In genomic region chr22:45549739-45550138, GRCh38 we compare ENCODE assay signal across 18 cellular contexts. TPM values are rescaled to one million over a fixed set of nuclear protein-coding genes. Genes with fewer than 3 reads are reported as not detected.
DNase-seq lines count a peak whose midpoint lies in the region; TF ChIP-seq lines count a peak whose summit lies in the region.
"Had no signal": no experiment of that assay in that cellular context is flagged by ENCODE, and none has a peak within 500 bp of the region (broad histone marks: within the 10 kb centered on the region; RNA-seq: fewer than 3 reads in every experiment).

No MANE protein-coding gene starts in this region.

- WGBS in mesendoderm (ENCODE audit: extremely low coverage, insufficient coverage, low lambda C conversion rate) = no CpG with 5 or more reads among the region's 4 CpGs

- no peak overlapping the region for H3K4me3 Mint-ChIP-seq in T-helper 2 cell treated with Interferon-gamma antibody and Interleukin-4, amounts not matched to agents 5 μg/mL and 100 μg/mL, for 36 hours
- H3K4me3 Mint-ChIP-seq: activated CD4-positive, alpha-beta memory T cell treated with anti-CD3 and anti-CD28 coated beads, Interleukin-2, amount 10 ng/mL, durations not matched to agents 7 days and 5 days; CD4-positive, CD25-positive, alpha-beta regulatory T cell; stimulated activated memory B cell treated with anti-CD40 and anti-IgM and Interleukin-4, amounts not matched to agents 10 μg/mL and 1 μg/mL and 100 μg/mL, for 72 hours had no signal

- H3K79me2 ChIP-seq in mesendoderm (ENCODE audit: control insufficient read depth, insufficient read depth, low read length) = no peaks in the 10 kb centered on the region

- H3K27ac ChIP-seq in caudate nucleus (ENCODE audit: low read depth, low read length) = peak overlapping the region; percentile 1
- peak overlapping the region; percentile 13 for H3K27ac ChIP-seq in mesendoderm (ENCODE audit: low read depth, low read length)
- peak overlapping the region; percentile 87 to 94 for H3K27ac ChIP-seq in tibial artery
- H3K27ac ChIP-seq: psoas muscle had no signal

- no peaks in the 10 kb centered on the region for H3K4me1 Mint-ChIP-seq in T-helper 2 cell treated with Interferon-gamma antibody and Interleukin-4, amounts not matched to agents 5 μg/mL and 100 μg/mL, for 36 hours (ENCODE audit: low read depth)
- H3K4me1 Mint-ChIP-seq: activated CD4-positive, alpha-beta memory T cell treated with anti-CD3 and anti-CD28 coated beads, Interleukin-2, amount 10 ng/mL, durations not matched to agents 7 days and 5 days; stimulated activated memory B cell treated with anti-CD40 and anti-IgM and Interleukin-4, amounts not matched to agents 10 μg/mL and 1 μg/mL and 100 μg/mL, for 72 hours had no signal

- no peaks in the 10 kb centered on the region for H3K36me3 Mint-ChIP-seq in T-helper 2 cell treated with Interferon-gamma antibody and Interleukin-4, amounts not matched to agents 5 μg/mL and 100 μg/mL, for 36 hours (ENCODE audit: low read depth)
- H3K36me3 Mint-ChIP-seq: CD4-positive, CD25-positive, alpha-beta regulatory T cell; stimulated activated memory B cell treated with anti-CD40 and anti-IgM and Interleukin-4, amounts not matched to agents 10 μg/mL and 1 μg/mL and 100 μg/mL, for 72 hours had no signal

- H2BK5ac ChIP-seq in mesendoderm (ENCODE audit: low read length) = no peak overlapping the region

- no peak overlapping the region for H3K4me3 ChIP-seq in mesendoderm (ENCODE audit: low read length)
- no peak overlapping the region for H3K4me3 ChIP-seq in tibial artery
- H3K4me3 ChIP-seq: body of pancreas, HAP-1, psoas muscle had no signal

- no peaks in the 10 kb centered on the region for H3K9me3 ChIP-seq in tibial artery
- H3K9me3 ChIP-seq: body of pancreas, HAP-1, psoas muscle had no signal

- H3K4ac ChIP-seq in mesendoderm (ENCODE audit: low read depth, low read length) = no peak overlapping the region

- H3K79me1 ChIP-seq in mesendoderm (ENCODE audit: low read length) = no peaks in the 10 kb centered on the region

- no peak for TF ChIP-seq CTCF in tibial artery (IDR thresholded peaks at IDR 0.05)

- peak; percentile 28 for DNase-seq in HPDE6-E6E7 (ENCODE audit: extremely low spot score)
- no peak for DNase-seq in caudate nucleus (lab: John Stamatoyannopoulos, UW)
- no peak for DNase-seq in mesendoderm
- no peak for DNase-seq in tibial artery
- DNase-seq in effector CD8-positive, alpha-beta T cell (lab: John Stamatoyannopoulos, UW) = no peak
- DNase-seq in NCI-H446 (lab: John Stamatoyannopoulos, UW) = no peak
- DNase-seq in COLO668 (lab: John Stamatoyannopoulos, UW; ENCODE audit: unreplicated experiment) = no peak
- DNase-seq in T-helper 2 cell treated with Interferon-gamma antibody and Interleukin-4, amounts not matched to agents 5 μg/mL and 100 μg/mL, for 36 hours (ENCODE audit: low spot score) = no peak
- DNase-seq: activated CD4-positive, alpha-beta memory T cell treated with anti-CD3 and anti-CD28 coated beads, Interleukin-2, amount 10 ng/mL, durations not matched to agents 7 days and 5 days; activated effector memory CD4-positive, alpha-beta T cell treated with Interleukin-2 at 50 U/mL for 16 hours; CD4-positive, CD25-positive, alpha-beta regulatory T cell; GF-D8; hypothalamus; stimulated activated CD4-positive, alpha-beta T cell treated with anti-CD3 and anti-CD28 coated beads, Interleukin-4, amount 100 ng/mL, for 24 hours had no signal

- no peak overlapping the region for H2BK120ac ChIP-seq in mesendoderm (ENCODE audit: low read depth, low read length)

- no peak overlapping the region for H4K8ac ChIP-seq in mesendoderm (ENCODE audit: low read depth, low read length)

- no peak overlapping the region for H3K4me2 ChIP-seq in mesendoderm (ENCODE audit: low read length)

- H3K56ac ChIP-seq in mesendoderm (ENCODE audit: low read length) = no peak overlapping the region

- H3K9me3 Mint-ChIP-seq in T-helper 2 cell treated with Interferon-gamma antibody and Interleukin-4, amounts not matched to agents 5 μg/mL and 100 μg/mL, for 36 hours = no peaks in the 10 kb centered on the region
- H3K9me3 Mint-ChIP-seq: activated CD4-positive, alpha-beta memory T cell treated with anti-CD3 and anti-CD28 coated beads, Interleukin-2, amount 10 ng/mL, durations not matched to agents 7 days and 5 days; stimulated activated memory B cell treated with anti-CD40 and anti-IgM and Interleukin-4, amounts not matched to agents 10 μg/mL and 1 μg/mL and 100 μg/mL, for 72 hours had no signal

- no peak overlapping the region for H2BK15ac ChIP-seq in mesendoderm (replicated peaks; ENCODE audit: low read depth)

- peaks cover 32% of the 10 kb centered on the region for H3K36me3 ChIP-seq in mesendoderm (ENCODE audit: control insufficient read depth, insufficient read depth, low read length)
- peaks cover 0 to 14% (median 2%) of the 10 kb centered on the region in 3 donors for H3K36me3 ChIP-seq in tibial artery

- no peak overlapping the region for H3K18ac ChIP-seq in mesendoderm (ENCODE audit: low read length)

- intact Hi-C loops in tibial artery (cut with DNase I; ENCODE audit: low total_unique reads) = no loop called here

- no peak overlapping the region for H3K27ac Mint-ChIP-seq in T-helper 2 cell treated with Interferon-gamma antibody and Interleukin-4, amounts not matched to agents 5 μg/mL and 100 μg/mL, for 36 hours
- H3K27ac Mint-ChIP-seq: activated CD4-positive, alpha-beta memory T cell treated with anti-CD3 and anti-CD28 coated beads, Interleukin-2, amount 10 ng/mL, durations not matched to agents 7 days and 5 days; CD4-positive, CD25-positive, alpha-beta regulatory T cell; stimulated activated memory B cell treated with anti-CD40 and anti-IgM and Interleukin-4, amounts not matched to agents 10 μg/mL and 1 μg/mL and 100 μg/mL, for 72 hours had no signal

- no peak overlapping the region for H3K23ac ChIP-seq in mesendoderm (ENCODE audit: low read length)

- no peak overlapping the region for H2AK5ac ChIP-seq in mesendoderm (ENCODE audit: low read length)

- no peak overlapping the region for H3K9ac ChIP-seq in mesendoderm (ENCODE audit: low read length)

- no peaks in the 10 kb centered on the region for H3K4me1 ChIP-seq in mesendoderm (ENCODE audit: control insufficient read depth, low read depth, low read length)
- H3K4me1 ChIP-seq in tibial artery = peaks cover 4 to 65% (median 62%) of the 10 kb centered on the region in 4 donors
- H3K4me1 ChIP-seq: HAP-1 had no signal

- H3K27me3 Mint-ChIP-seq in T-helper 2 cell treated with Interferon-gamma antibody and Interleukin-4, amounts not matched to agents 5 μg/mL and 100 μg/mL, for 36 hours (ENCODE audit: low read depth) = peaks cover 3% of the 10 kb centered on the region

- no peaks in the 10 kb centered on the region for H3K27me3 ChIP-seq in mesendoderm (ENCODE audit: insufficient read depth, low read length, poor library complexity)
- no peaks in the 10 kb centered on the region for H3K27me3 ChIP-seq in tibial artery
- H3K27me3 ChIP-seq: body of pancreas had no signal

- H4K5ac ChIP-seq in mesendoderm (ENCODE audit: low read length) = no peak overlapping the region

RNA-seq across cellular contexts. Expression of gene FBLN1, which starts 47.1 kb away (rescaled TPM):
- polyA plus RNA-seq in mesendoderm (2013, experiment 1 of 2) = 104 TPM
- polyA plus RNA-seq in mesendoderm (2013, experiment 2 of 2) = 102 TPM
- polyA plus RNA-seq: CD4-positive, CD25-positive, alpha-beta regulatory T cell had no signal

Comparison
In these comparisons a context has a peak if more than half of its experiments do, and no peak if none do; other contexts are left out.
1. H3K27ac ChIP-seq: peak in every context shown above with its lines; median percentile 90 in tibial artery; 13 in mesendoderm; 1 in caudate nucleus.